8 cellular contexts compared by ENCODE assay signal in genomic region chr11:117179048-117179999, GRCh38. TPM values are rescaled to one million over a fixed set of nuclear protein-coding genes. Genes with fewer than 3 reads are reported as not detected.
DNase-seq lines count a peak whose midpoint lies in the region; ATAC-seq and TF ChIP-seq lines count a peak whose summit lies in the region.

No MANE protein-coding gene starts in this region.

- H3K4me3 ChIP-seq in kidney epithelial cell (ENCODE audit: low read depth, low read length) = peak overlapping the region; percentile 57

- intact Hi-C loops in MCF 10A (cut with micrococcal nuclease) = no loop called here

- H3K36me3 ChIP-seq in kidney epithelial cell (ENCODE audit: control insufficient read depth, insufficient read depth, low read length) = no peaks in the 10 kb centered on the region

- H3K27ac Mint-ChIP-seq in MCF 10A (ENCODE audit: low read depth, unreplicated experiment) = peak overlapping the region; percentile 87

- peak overlapping the region; percentile 90 for H3K4me3 Mint-ChIP-seq in MCF 10A (ENCODE audit: unreplicated experiment)

- DNase-seq in AG08396 (ENCODE audit: low spot score) = peak; percentile 57
- peak; percentile 52 for DNase-seq in SW480 (ENCODE audit: low spot score)
- no peak for DNase-seq in MCF 10A (ENCODE audit: unreplicated experiment)
- no peak for DNase-seq in kidney epithelial cell (ENCODE audit: low read depth)
- DNase-seq in stimulated activated CD4-positive, alpha-beta T cell treated with anti-CD3 and anti-CD28 coated beads, Interleukin-4, amount 100 ng/mL, for 1 hour = peak; percentile 44
- DNase-seq in ureter (ENCODE audit: low spot score) = no peak

- H3K4me1 Mint-ChIP-seq in MCF 10A (ENCODE audit: insufficient read depth, unreplicated experiment) = peaks cover 11% of the 10 kb centered on the region

- CTCF ChIA-PET in MCF 10A (lab: Yijun Ruan, JAX) = interaction anchor here (0.6 to 4.7 kb wide), 7 partner anchors 32 to 388 kb away, joined by 3 to 34 read pairs (median 4); partner anchors contain the start of genes APOA5 and PAFAH1B2

- no peaks in the 10 kb centered on the region for H3K27me3 ChIP-seq in kidney epithelial cell (ENCODE audit: control insufficient read depth, insufficient read depth, low read length)

- H3K36me3 Mint-ChIP-seq in MCF 10A (ENCODE audit: insufficient read depth, unreplicated experiment) = peaks cover 7% of the 10 kb centered on the region

- H3K27me3 Mint-ChIP-seq in MCF 10A (ENCODE audit: insufficient read depth, unreplicated experiment) = no peaks in the 10 kb centered on the region

- no peak for TF ChIP-seq CTCF in MCF 10A (IDR thresholded peaks at IDR 0.05; ENCODE audit: unreplicated experiment)
- TF ChIP-seq CTCF in kidney epithelial cell (IDR thresholded peaks at IDR 0.05; ENCODE audit: insufficient read depth, low read length, poor library complexity, severe bottlenecking) = no peak

- no peaks in the 10 kb centered on the region for H3K9me3 Mint-ChIP-seq in MCF 10A (ENCODE audit: unreplicated experiment)

- BruUV-seq in MCF 10A (replicated peaks; lab: Mats Ljungman, UMichigan) = TSS peak; percentile 26

- ATAC-seq in GM18909 (IDR thresholded peaks at IDR 0.05; ENCODE audit: poor library complexity, unreplicated experiment) = peak; percentile 31
- ATAC-seq in HG03175 (IDR thresholded peaks at IDR 0.05; ENCODE audit: unreplicated experiment) = peak; percentile 36

- POLR2A ChIA-PET in MCF 10A (lab: Yijun Ruan, JAX) = interaction anchor here (0.5 to 4.2 kb wide), 18 partner anchors 9 to 1002 kb away, joined by 3 to 83 read pairs (median 6); partner anchors contain the start of genes BUD13, CEP164, PAFAH1B2 and PCSK7

RNA-seq across cellular contexts. Expression of gene SIDT2, which starts 0.8 kb away (rescaled TPM):
- total RNA-seq in MCF 10A (2022) = 17.5 and 18.4 TPM in 2 replicates
- total RNA-seq in kidney epithelial cell = 12.9 and 14.6 TPM in 2 replicates
- total RNA-seq in ureter = 36.5 TPM

RNA-seq across cellular contexts. Expression of gene TAGLN, which starts 19.8 kb away (rescaled TPM):
- total RNA-seq in MCF 10A (2022) (18.0 and 45.4 TPM in 2 replicates), kidney epithelial cell (1,785 and 1,816 TPM in 2 replicates), ureter (1,521 TPM)

RNA-seq across cellular contexts. Expression of gene PAFAH1B2, which starts 35.2 kb away (rescaled TPM):
- 146 and 174 TPM in 2 replicates for total RNA-seq in MCF 10A (2022)
- total RNA-seq in kidney epithelial cell = 104 and 116 TPM in 2 replicates
- 77.2 TPM for total RNA-seq in ureter

RNA-seq across cellular contexts. Expression of gene PCSK7, which starts 52.5 kb away (rescaled TPM):
- 58.6 and 61.8 TPM in 2 replicates for total RNA-seq in MCF 10A (2022)
- total RNA-seq in kidney epithelial cell = 38.3 and 51.8 TPM in 2 replicates
- total RNA-seq in ureter = 99.6 TPM

RNA-seq across cellular contexts. Expression of gene RNF214, which starts 53.1 kb away (rescaled TPM):
- total RNA-seq in MCF 10A (2022) (23.3 TPM in 2 replicates), kidney epithelial cell (11.7 and 14.0 TPM in 2 replicates), ureter (32.1 TPM)

Comparison
In these comparisons a context has a peak if more than half of its experiments do, and no peak if none do; other contexts are left out.
1. DNase-seq: peak in AG08396 (single experiment), SW480 (single experiment) and stimulated activated CD4-positive, alpha-beta T cell treated with anti-CD3 and anti-CD28 coated beads, Interleukin-4, amount 100 ng/mL, for 1 hour (single experiment); none in MCF 10A (single experiment), kidney epithelial cell (single experiment) and ureter (single experiment).
2. RNA of gene TAGLN, which starts 19.8 kb away (total RNA-seq): 1,785 to 1,816 TPM in kidney epithelial cell and 1,521 TPM in ureter (single experiment); 18.0 to 45.4 TPM in MCF 10A; every median in the first group is over 10 times any median in the second.